9 cellular contexts compared by ENCODE assay signal in genomic region chr3:114551770-114552526, GRCh38.
DNase-seq lines count a peak whose midpoint lies in the region; ATAC-seq, FAIRE-seq and TF ChIP-seq lines count a peak whose summit lies in the region.
"Had no signal": no experiment of that assay in that cellular context is flagged by ENCODE, and none has a peak within 500 bp of the region (broad histone marks: within the 10 kb centered on the region; RNA-seq: fewer than 3 reads in every experiment).

No MANE protein-coding gene starts in this region.

- H4K20me1 ChIP-seq in keratinocyte (ENCODE audit: control insufficient read depth, extremely low read depth, insufficient read depth, low read length) = no peaks in the 10 kb centered on the region
- H4K20me1 ChIP-seq: BLaER1 had no signal

- dilution Hi-C loops in keratinocyte (cut with MboI; ENCODE audit: extremely low pct_ligation_motif_present, low sequenced_read_pairs) = no loop called here

- H3K9me3 ChIP-seq in keratinocyte (ENCODE audit: control insufficient read depth, low read depth, low read length) = no peaks in the 10 kb centered on the region
- H3K9me3 ChIP-seq: BLaER1 had no signal

- DNase-seq in AG10803 (ENCODE audit: low read depth) (peak; percentile 52), LHCN-M2 (ENCODE audit: low read depth) (peak; percentile 86), brain microvascular endothelial cell (peak; percentile 89), keratinocyte (ENCODE audit: low read depth, low spot score) (peak; percentile 9), C1 segment of cervical spinal cord (lab: John Stamatoyannopoulos, UW) (no peak), Right ventricle myocardium inferior (ENCODE audit: missing footprints) (no peak), NCI-H2029 treated with DMSO at 0.1 percent for 48 hours (lab: John Stamatoyannopoulos, UW) (no peak)
- DNase-seq in activated CD4-positive, alpha-beta T cell treated with anti-CD3 and anti-CD28 coated beads for 1 hour = no peak

- H3K9me1 ChIP-seq in keratinocyte (ENCODE audit: control insufficient read depth, extremely low read depth, insufficient read depth, low read length) = no peaks in the 10 kb centered on the region

- peak; percentile 86 for FAIRE-seq in keratinocyte (lab: Jason Lieb, UNC)

- peak overlapping the region; percentile 28 for H2AFZ ChIP-seq in keratinocyte (ENCODE audit: control insufficient read depth, low read length)

- TF ChIP-seq CTCF in AG10803 (conservative IDR thresholded peaks at IDR 0.05; ENCODE audit: low read length) (no peak), brain microvascular endothelial cell (IDR thresholded peaks at IDR 0.05; ENCODE audit: low read depth, low read length, missing control alignments) (no peak), keratinocyte (optimal IDR thresholded peaks at IDR 0.05 in 1 of 3, IDR thresholded peaks at IDR 0.05 in 1 of 3, conservative IDR thresholded peaks at IDR 0.05 in 1 of 3; ENCODE audit: extremely low read depth in 1 of 3, insufficient read depth in 2 of 3, low read length in 3 of 3) (no peak)

- no peaks in the 10 kb centered on the region for H3K36me3 ChIP-seq in brain microvascular endothelial cell (replicated peaks)
- no peaks in the 10 kb centered on the region for H3K36me3 ChIP-seq in keratinocyte (ENCODE audit: control insufficient read depth in 2 of 2, extremely low read depth in 1 of 2, insufficient read depth in 2 of 2, low read length in 2 of 2)
- H3K36me3 ChIP-seq: BLaER1 had no signal

- ATAC-seq in Right ventricle myocardium inferior = no peak

- H3K4me2 ChIP-seq in keratinocyte (ENCODE audit: control insufficient read depth, extremely low read depth, insufficient read depth, low read depth, low read length) = peak overlapping the region; percentile 27
- H3K4me2 ChIP-seq: BLaER1 had no signal

- intact Hi-C loops in Right ventricle myocardium inferior (cut with DNase I) = no loop called here

- H3K4me3 ChIP-seq in AG10803 (ENCODE audit: low read length) = no peak overlapping the region
- no peak overlapping the region for H3K4me3 ChIP-seq in brain microvascular endothelial cell (ENCODE audit: low read depth, low read length)
- H3K4me3 ChIP-seq in keratinocyte (ENCODE audit: control insufficient read depth in 2 of 3, extremely low read depth in 1 of 3, insufficient read depth in 2 of 3, low read depth in 1 of 3, low read length in 3 of 3) = no peak overlapping the region
- H3K4me3 ChIP-seq: BLaER1 had no signal

- no peaks in the 10 kb centered on the region for H3K79me2 ChIP-seq in keratinocyte (ENCODE audit: control insufficient read depth, insufficient read depth, low read length)

- H3K27me3 ChIP-seq in brain microvascular endothelial cell (replicated peaks) (no peaks in the 10 kb centered on the region), keratinocyte (ENCODE audit: control insufficient read depth, extremely low read depth, insufficient read depth, low read length) (no peaks in the 10 kb centered on the region)
- H3K27me3 ChIP-seq: BLaER1 had no signal

- peaks cover 8% of the 10 kb centered on the region for H3K4me1 ChIP-seq in keratinocyte (ENCODE audit: control insufficient read depth, extremely low read depth, insufficient read depth, low read length)
- H3K4me1 ChIP-seq: BLaER1 had no signal

- H3K9ac ChIP-seq in keratinocyte (ENCODE audit: control insufficient read depth, extremely low read depth, insufficient read depth, low read length) = no peak overlapping the region
- H3K9ac ChIP-seq: BLaER1 had no signal

- in situ Hi-C loops in brain microvascular endothelial cell (cut with HindIII; ENCODE audit: low pct_ligation_motif_present, low sequenced_read_pairs) = no loop called here

- H3K27ac ChIP-seq in brain microvascular endothelial cell (peak overlapping the region; percentile 74), keratinocyte (ENCODE audit: control insufficient read depth, insufficient read depth, low read length) (peak overlapping the region; percentile 40)
- H3K27ac ChIP-seq: BLaER1 had no signal

Comparison
In these comparisons a context has a peak if more than half of its experiments do, and no peak if none do; other contexts are left out.
1. DNase-seq: peak in AG10803 (single experiment), LHCN-M2 (single experiment), brain microvascular endothelial cell (single experiment) and keratinocyte (single experiment); none in C1 segment of cervical spinal cord (0 of 14), Right ventricle myocardium inferior (single experiment), activated CD4-positive, alpha-beta T cell treated with anti-CD3 and anti-CD28 coated beads for 1 hour (single experiment) and NCI-H2029 treated with DMSO at 0.1 percent for 48 hours (single experiment).